In the genomic region with DNA sequence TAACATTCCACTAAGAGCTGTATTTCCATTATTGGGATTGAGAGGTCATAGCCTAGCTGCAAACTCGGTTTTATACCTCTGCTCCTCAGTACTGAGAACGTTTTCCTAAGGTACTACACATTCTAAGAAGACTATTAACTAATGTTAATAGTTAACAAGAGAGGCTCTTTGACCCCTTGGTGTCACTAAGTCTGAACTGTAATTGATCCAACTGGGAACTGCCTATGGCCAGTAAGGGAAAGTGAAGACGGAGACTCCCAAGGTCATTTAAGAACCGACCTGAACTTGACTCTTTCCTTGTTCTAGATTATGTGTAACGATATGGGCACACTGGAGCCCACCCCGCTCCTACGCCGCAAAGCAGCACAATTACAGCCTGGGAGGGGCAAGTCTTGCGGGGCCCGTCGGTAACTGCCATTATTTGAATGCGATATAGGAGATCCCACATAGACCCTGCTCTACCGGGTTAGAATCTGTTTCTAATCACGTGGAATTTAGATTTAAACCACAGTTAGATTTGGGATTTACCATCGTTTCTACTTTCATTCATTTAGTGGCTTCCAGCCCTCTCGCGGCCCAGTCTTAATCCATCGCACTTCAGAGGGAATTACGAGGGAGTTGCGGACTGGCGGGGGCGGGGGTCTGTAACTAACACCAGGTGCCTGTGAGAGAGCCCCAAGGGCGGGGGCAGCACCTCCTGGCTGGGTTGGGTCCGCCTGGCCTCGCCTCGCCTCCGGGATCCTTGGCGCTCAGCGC, we compare ENCODE assay signal across 9 cellular contexts.
DNase-seq lines count a peak whose midpoint lies in the region; ATAC-seq and TF ChIP-seq lines count a peak whose summit lies in the region.
"Had no signal": no experiment of that assay in that cellular context is flagged by ENCODE, and none has a peak within 500 bp of the region (broad histone marks: within the 10 kb centered on the region; RNA-seq: fewer than 3 reads in every experiment).

No MANE protein-coding gene starts in this region.

- TF ChIP-seq CTCF in Caco-2 (IDR thresholded peaks at IDR 0.05; ENCODE audit: insufficient read depth in 1 of 2, low read depth in 1 of 2, low read length in 1 of 2, severe bottlenecking in 1 of 2, unreplicated experiment in 1 of 2) (no peak), PC-3 (conservative IDR thresholded peaks at IDR 0.05; ENCODE audit: low read depth, low read length) (no peak), foreskin fibroblast (IDR thresholded peaks at IDR 0.05; ENCODE audit: low read depth, low read length) (no peak), osteocyte (IDR thresholded peaks at IDR 0.05) (no peak)

- POLR2A ChIA-PET in Caco-2 (lab: Charles Lee): no interaction called here
- POLR2A ChIA-PET in PC-3 (lab: Charles Lee; ENCODE audit: unreplicated experiment): no interaction called here

- no peak overlapping the region for H3K27ac ChIP-seq in PC-3 (ENCODE audit: low read length)

- H3K9ac ChIP-seq in PC-3 (ENCODE audit: low read length): peak overlapping the region; percentile 18; the same call in 1 of the 2 replicates

- peak overlapping the region; percentile 80 for H3K4me2 ChIP-seq in PC-3 (ENCODE audit: low read length)

- no peaks in the 10 kb centered on the region for H4K20me1 ChIP-seq in PC-3 (ENCODE audit: low read length)

- H3K4me1 ChIP-seq in Caco-2 (peaks cover 20% of the 10 kb centered on the region), PC-3 (ENCODE audit: insufficient read depth, low read length) (peaks cover 6% of the 10 kb centered on the region; the same call in 1 of the 2 replicates)

- no peaks in the 10 kb centered on the region for H3K9me2 ChIP-seq in PC-3 (replicated peaks; ENCODE audit: low read length)

- H3F3A ChIP-seq in PC-3 (ENCODE audit: low read length, unreplicated experiment): no peaks in the 10 kb centered on the region

- H3K27me3 ChIP-seq in Caco-2 (replicated peaks; ENCODE audit: control insufficient read depth, insufficient read depth, low read length) (peaks cover 1% of the 10 kb centered on the region), PC-3 (ENCODE audit: low read length) (peaks cover 52% of the 10 kb centered on the region)

- ATAC-seq in PC-3 (no peak), GM18867 (IDR thresholded peaks at IDR 0.05; ENCODE audit: unreplicated experiment) (no peak)

- peaks cover 14% of the 10 kb centered on the region for H3K27me3 Mint-ChIP-seq in Caco-2 (ENCODE audit: insufficient read depth, unreplicated experiment)
- H3K27me3 Mint-ChIP-seq in osteocyte (ENCODE audit: unreplicated experiment): peaks cover 24% of the 10 kb centered on the region

- CTCF ChIA-PET in Caco-2 (lab: Charles Lee) (no interaction called here), PC-3 (lab: Charles Lee) (no interaction called here)

- H3K9me3 ChIP-seq in Caco-2 (no peaks in the 10 kb centered on the region), PC-3 (ENCODE audit: low read length) (no peaks in the 10 kb centered on the region)

- H3K36me3 ChIP-seq in Caco-2 (ENCODE audit: control insufficient read depth, insufficient read depth, low read length) (no peaks in the 10 kb centered on the region), PC-3 (ENCODE audit: low read depth, low read length) (no peaks in the 10 kb centered on the region)

- intact Hi-C loops in Caco-2 (cut with micrococcal nuclease; ENCODE audit: unreplicated experiment): no loop called here
- intact Hi-C loops in PC-3 (cut with micrococcal nuclease): no loop called here

- H3K36me3 Mint-ChIP-seq in Caco-2 (ENCODE audit: insufficient read depth, unreplicated experiment) (peaks cover 4% of the 10 kb centered on the region), osteocyte (ENCODE audit: unreplicated experiment) (no peaks in the 10 kb centered on the region)

- H3K79me2 ChIP-seq in PC-3 (ENCODE audit: low read length): no peaks in the 10 kb centered on the region

- BruUV-seq in Caco-2 (replicated peaks; lab: Mats Ljungman, UMichigan) (TSS peak; percentile 27), PC-3 (replicated peaks; lab: Mats Ljungman, UMichigan) (no TSS peak)

- H2AFZ ChIP-seq in PC-3 (ENCODE audit: low read length): peak overlapping the region; percentile 63; the same call in 1 of the 2 replicates

- H3K9me3 Mint-ChIP-seq in Caco-2 (ENCODE audit: unreplicated experiment) (no peaks in the 10 kb centered on the region), osteocyte (ENCODE audit: unreplicated experiment) (no peaks in the 10 kb centered on the region)

- H3K27ac Mint-ChIP-seq in Caco-2 (ENCODE audit: unreplicated experiment): no peak overlapping the region
- no peak overlapping the region for H3K27ac Mint-ChIP-seq in osteocyte (ENCODE audit: unreplicated experiment)

- H3K4me3 ChIP-seq in Caco-2 (ENCODE audit: low read depth, low read length) (peak overlapping the region; percentile 38), PC-3 (ENCODE audit: low read length) (peak overlapping the region; percentile 62), foreskin fibroblast (ENCODE audit: low read depth in 1 of 2, low read length in 2 of 2) (peak overlapping the region; percentile 49 to 54)

- H3K4me1 Mint-ChIP-seq in Caco-2 (ENCODE audit: low read depth, unreplicated experiment): no peaks in the 10 kb centered on the region
- H3K4me1 Mint-ChIP-seq in osteocyte (ENCODE audit: unreplicated experiment): peaks cover 3% of the 10 kb centered on the region

- DNase-seq in Caco-2: no peak
- DNase-seq in PC-3: no peak
- no peak for DNase-seq in foreskin fibroblast
- no peak for DNase-seq in osteocyte (ENCODE audit: extremely low spot score, unreplicated experiment)
- DNase-seq in stimulated activated CD4-positive, alpha-beta T cell treated with anti-CD3 and anti-CD28 coated beads, Interleukin-4, amount 100 ng/mL, for 24 hours: no peak
- DNase-seq in COLO829 (ENCODE audit: low spot score): no peak
- DNase-seq in amniotic stem cell (lab: John Stamatoyannopoulos, UW): no peak
- DNase-seq: NCI-H226 had no signal

- peak overlapping the region; percentile 84 for H3K4me3 Mint-ChIP-seq in Caco-2 (ENCODE audit: unreplicated experiment)
- peak overlapping the region; percentile 72 for H3K4me3 Mint-ChIP-seq in osteocyte (ENCODE audit: unreplicated experiment)
